1 cellular context compared by ENCODE assay signal in genomic region chr9:106693546-106693945, GRCh38.
TF ChIP-seq lines count a peak whose summit lies in the region.

No MANE protein-coding gene starts in this region.

TF ChIP-seq in H1, 55 proteins besides CTCF, POLR2A, EP300 and RAD21 (continued from another document):
- no peak for TF ChIP-seq CHD7 (IDR thresholded peaks at IDR 0.05; ENCODE audit: insufficient replicate concordance, low read length)
- no peak for TF ChIP-seq CTBP2 (IDR thresholded peaks at IDR 0.05; ENCODE audit: borderline replicate concordance, insufficient read depth, insufficient read length, low read length)
- TF ChIP-seq CREB1 (IDR thresholded peaks at IDR 0.05) = no peak
- TF ChIP-seq TEAD4 (IDR thresholded peaks at IDR 0.05; ENCODE audit: low read depth, low read length) = peak; percentile 44; the same call in 1 of the 2 replicates
- 0 out of 2 replicates have a peak, but pooled peaks have one; percentile 4 for TF ChIP-seq TCF12 (IDR thresholded peaks at IDR 0.05; ENCODE audit: low read depth, low read length)
- TF ChIP-seq CHD1 (IDR thresholded peaks at IDR 0.05; ENCODE audit: low read depth, low read length) = no peak
- TF ChIP-seq SAP30 (IDR thresholded peaks at IDR 0.05; ENCODE audit: insufficient read depth, insufficient replicate concordance, low read length) = no peak
- TF ChIP-seq NANOG (IDR thresholded peaks at IDR 0.05; ENCODE audit: insufficient read depth, low read depth, low read length, poor library complexity, severe bottlenecking) = no peak
- TF ChIP-seq HDAC2 (IDR thresholded peaks at IDR 0.05; ENCODE audit: borderline replicate concordance in 1 of 2, low read depth in 2 of 2, low read length in 2 of 2) = no peak
- no peak for TF ChIP-seq KDM1A (IDR thresholded peaks at IDR 0.05; ENCODE audit: borderline replicate concordance, low read length)
